ENCODE assay signal across 2 cellular contexts in genomic region chr22:45557926-45558325, GRCh38. TPM values are rescaled to one million over a fixed set of nuclear protein-coding genes. Genes with fewer than 3 reads are reported as not detected.
"Had no signal": no experiment of that assay in that cellular context is flagged by ENCODE, and none has a peak within 500 bp of the region (broad histone marks: within the 10 kb centered on the region; RNA-seq: fewer than 3 reads in every experiment).

No MANE protein-coding gene starts in this region.

RNA-seq across cellular contexts. Expression of gene FBLN1, which starts 55.2 kb away (rescaled TPM):
- total RNA-seq: activated CD4-positive, alpha-beta memory T cell treated with anti-CD3 and anti-CD28 coated beads for 36 hours; activated CD4-positive, alpha-beta T cell treated with anti-CD3 and anti-CD28 coated beads, Interleukin-2, amount 10 ng/mL, durations not matched to agents 7 days and 5 days had no signal
